22 cellular contexts compared by ENCODE assay signal in the genomic region with DNA sequence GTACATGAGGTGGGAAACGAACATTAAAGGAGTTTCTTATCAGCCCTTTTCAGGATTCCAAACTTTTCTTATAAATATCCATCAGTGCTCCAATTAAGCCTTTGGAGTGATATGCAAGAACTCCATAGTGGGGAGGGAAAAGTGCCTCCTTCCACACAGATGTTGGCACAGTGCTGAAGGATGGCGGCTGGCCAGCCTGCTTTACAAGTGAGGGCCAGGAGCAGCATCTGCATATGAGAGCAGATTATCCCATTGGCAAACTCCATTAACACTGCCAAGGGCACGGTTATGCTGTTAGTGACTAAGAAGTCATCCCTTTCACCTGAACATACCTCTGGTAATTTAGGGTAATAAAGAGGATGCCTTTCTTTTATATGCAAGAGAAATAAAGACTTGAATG.
DNase-seq lines count a peak whose midpoint lies in the region; ATAC-seq and TF ChIP-seq lines count a peak whose summit lies in the region.
"Had no signal": no experiment of that assay in that cellular context is flagged by ENCODE, and none has a peak within 500 bp of the region (broad histone marks: within the 10 kb centered on the region; RNA-seq: fewer than 3 reads in every experiment).

No MANE protein-coding gene starts in this region.

- H3K27ac ChIP-seq in body of pancreas (no peak overlapping the region), prostate gland (no peak overlapping the region)
- H3K27ac ChIP-seq: BLaER1, SJSA1 had no signal

- TF ChIP-seq CTCF in body of pancreas (IDR thresholded peaks at IDR 0.05) (no peak), prostate gland (IDR thresholded peaks at IDR 0.05) (no peak)

- no peak for TF ChIP-seq POLR2A in body of pancreas (IDR thresholded peaks at IDR 0.05)
- no peak for TF ChIP-seq POLR2A in prostate gland (IDR thresholded peaks at IDR 0.05)

- H3K27me3 ChIP-seq in body of pancreas, result no peaks in the 10 kb centered on the region
- no peaks in the 10 kb centered on the region for H3K27me3 ChIP-seq in prostate gland (replicated peaks; ENCODE audit: insufficient read depth)
- H3K27me3 ChIP-seq: BLaER1, SJSA1 had no signal

- peaks cover 17% of the 10 kb centered on the region for H3K4me1 ChIP-seq in body of pancreas
- no peaks in the 10 kb centered on the region for H3K4me1 ChIP-seq in prostate gland (replicated peaks)
- H3K4me1 ChIP-seq: SJSA1 had no signal

- intact Hi-C loops in body of pancreas (cut with DNase I), result no loop called here
- intact Hi-C loops in prostate gland (cut with DNase I), result no loop called here

- H3K9me3 ChIP-seq in body of pancreas (no peaks in the 10 kb centered on the region), prostate gland (no peaks in the 10 kb centered on the region)
- H3K9me3 ChIP-seq: BLaER1, SJSA1 had no signal

- peak; percentile 37 for DNase-seq in NCI-H1105 (lab: John Stamatoyannopoulos, UW)
- DNase-seq in NCI-H1694 treated with DMSO at 0.1 percent for 48 hours (lab: John Stamatoyannopoulos, UW), result peak; percentile 48
- DNase-seq in NCI-H2196 treated with DMSO at 0.1 percent for 48 hours (lab: John Stamatoyannopoulos, UW; ENCODE audit: unreplicated experiment), result peak; percentile 21
- DNase-seq in body of pancreas, result peak; percentile 46 to 89 (median 78)
- no peak for DNase-seq in hypothalamus (lab: John Stamatoyannopoulos, UW)
- no peak for DNase-seq in prostate gland (ENCODE audit: low spot score)
- no peak for DNase-seq in OCI-M2 (lab: John Stamatoyannopoulos, UW; ENCODE audit: unreplicated experiment)
- DNase-seq: Caco-2; CD4-positive, alpha-beta T cell; GDM1; GOT3; HCEC 1CT; Kasumi-1; NCI-H1436 treated with DMSO at 0.1 percent for 48 hours; NCI-H2081 treated with DMSO at 0.1 percent for 48 hours; NCI-H526 treated with DMSO at 0.1 percent for 48 hours; OCI-M1; SW 1271; T-helper 17 cell had no signal

- 31 to 40% methylated on average over 3 of the region's 3 CpGs for WGBS in body of pancreas, 2 donors
- WGBS in prostate gland, result 57% methylated on average over 3 of the region's 3 CpGs

- H3K4me3 ChIP-seq in body of pancreas (no peak overlapping the region), prostate gland (no peak overlapping the region)
- H3K4me3 ChIP-seq: BLaER1, SJSA1 had no signal

- H3K36me3 ChIP-seq in body of pancreas (replicated peaks in 1 of 2; ENCODE audit: insufficient read depth in 1 of 2, low read depth in 2 of 2) (no peaks in the 10 kb centered on the region), prostate gland (no peaks in the 10 kb centered on the region)
- H3K36me3 ChIP-seq: BLaER1, SJSA1 had no signal

- peak; percentile 59 for ATAC-seq in body of pancreas
- ATAC-seq: Right ventricle myocardium inferior, T-helper 17 cell had no signal

Comparison
In these comparisons a context has a peak if more than half of its experiments do, and no peak if none do; other contexts are left out.
1. DNase-seq: peak in NCI-H1105 (single experiment), NCI-H1694 treated with DMSO at 0.1 percent for 48 hours (single experiment), NCI-H2196 treated with DMSO at 0.1 percent for 48 hours (single experiment) and body of pancreas (4 of 4); none in hypothalamus (0 of 51), prostate gland (single experiment) and OCI-M2 (single experiment).